In the genomic region with DNA sequence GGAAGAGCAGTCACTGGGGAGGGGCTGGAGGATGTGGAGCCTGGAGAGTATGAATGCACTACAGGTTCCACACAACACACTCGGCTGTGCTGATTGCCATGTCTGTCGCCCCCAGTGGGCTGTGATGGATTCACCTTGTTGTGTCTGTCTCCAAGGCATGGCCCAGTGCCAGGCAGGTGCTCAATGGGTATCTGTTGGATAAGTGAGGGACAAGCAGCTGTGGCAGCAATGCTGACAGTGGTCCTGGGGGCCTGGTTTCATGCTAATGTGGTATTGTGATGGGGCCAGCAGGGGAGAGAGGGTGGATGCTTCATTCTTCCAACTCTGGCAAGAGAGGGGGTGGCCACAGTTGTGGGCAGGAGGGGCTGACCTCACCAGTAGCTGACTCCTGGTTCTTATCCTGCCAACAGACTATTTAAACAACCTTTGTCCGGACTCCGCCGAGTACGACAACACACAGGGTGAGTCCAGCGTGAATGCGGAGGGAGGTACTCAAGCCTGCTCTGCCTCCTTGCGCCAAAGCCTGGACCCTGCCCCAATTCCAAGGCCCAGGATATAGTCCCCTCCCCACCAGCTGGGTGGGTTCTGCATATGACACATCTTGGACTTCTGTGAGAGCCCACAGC, we compare ENCODE assay signal across 1 cellular context.
A peak's percentile ranks its signal among the peaks of the same experiment; 100 is the strongest.
TF ChIP-seq lines count a peak whose summit lies in the region.

No MANE protein-coding gene starts in this region.

TF ChIP-seq in K562, 482 proteins besides CTCF, POLR2A, EP300 and RAD21:
- TF ChIP-seq NFIC (IDR thresholded peaks at IDR 0.05) (peak; percentile 36; the same call in 1 of the 2 replicates), ZNF12 (CRISPR knock-in tag; IDR thresholded peaks at IDR 0.05) (no peak)
TF ChIP-seq in K562: peak in this region for 1.
